9 cellular contexts compared by ENCODE assay signal in genomic region chr5:54243483-54244080, GRCh38.
DNase-seq lines count a peak whose midpoint lies in the region; ATAC-seq and TF ChIP-seq lines count a peak whose summit lies in the region.
"Had no signal": no experiment of that assay in that cellular context is flagged by ENCODE, and none has a peak within 500 bp of the region (broad histone marks: within the 10 kb centered on the region; RNA-seq: fewer than 3 reads in every experiment).

No MANE protein-coding gene starts in this region.

- H3K27me3 ChIP-seq in BE2C (no peaks in the 10 kb centered on the region), SK-N-SH (ENCODE audit: insufficient read depth) (no peaks in the 10 kb centered on the region), osteoblast (ENCODE audit: insufficient read depth, low read length) (no peaks in the 10 kb centered on the region)

- in situ Hi-C loops in GM13976 (cut with MboI; ENCODE audit: low sequenced_read_pairs, unreplicated experiment): loop anchor here (25.0 kb wide), 1 partner anchor 1056 kb away; no protein-coding TSS in a partner anchor

- H2AFZ ChIP-seq in SK-N-SH (ENCODE audit: low read depth) (no peak overlapping the region), osteoblast (ENCODE audit: low read length) (no peak overlapping the region)

- H3K4me1 ChIP-seq in BE2C (no peaks in the 10 kb centered on the region), SK-N-SH (ENCODE audit: control insufficient read depth in 1 of 2, insufficient read depth in 2 of 2, low read depth in 1 of 2, low read length in 1 of 2) (no peaks in the 10 kb centered on the region), osteoblast (ENCODE audit: insufficient read depth, low read length) (no peaks in the 10 kb centered on the region)

- TF ChIP-seq CTCF in BE2C (IDR thresholded peaks at IDR 0.05; ENCODE audit: low read depth, low read length) (peak; percentile 73), GM13976 (IDR thresholded peaks at IDR 0.05; ENCODE audit: borderline replicate concordance, control extremely low read depth, extremely low read depth, insufficient read depth, missing control alignments) (peak; percentile 48), SK-N-SH (IDR thresholded peaks at IDR 0.05) (peak; percentile 88), osteoblast (IDR thresholded peaks at IDR 0.05; ENCODE audit: extremely low read depth, low read depth, low read length) (peak; percentile 80)

- WGBS in SK-N-SH (ENCODE audit: low lambda C conversion rate): 49% methylated on average over 4 of the region's 4 CpGs

- H3K4me2 ChIP-seq in SK-N-SH (no peak overlapping the region), osteoblast (ENCODE audit: insufficient read depth, low read length) (no peak overlapping the region)

- no peaks in the 10 kb centered on the region for H3K36me3 ChIP-seq in BE2C
- H3K36me3 ChIP-seq in SK-N-SH (replicated peaks in 1 of 2; ENCODE audit: control insufficient read depth in 1 of 2, insufficient read depth in 2 of 2, low read length in 1 of 2): peaks cover 0 to 3% of the 10 kb centered on the region in 2 experiments
- H3K36me3 ChIP-seq in osteoblast (ENCODE audit: insufficient read depth, low read length): no peaks in the 10 kb centered on the region

- DNase-seq in BE2C: peak; percentile 23
- peak; percentile 49 for DNase-seq in GM13976 (ENCODE audit: low spot score)
- DNase-seq in HT1080 (ENCODE audit: low read depth): peak; percentile 18
- peak; percentile 49 for DNase-seq in SK-N-SH
- DNase-seq in epidermal melanocyte (ENCODE audit: insufficient read length, low spot score): peak; percentile 41
- no peak for DNase-seq in osteoblast (ENCODE audit: insufficient read length, low spot score, missing footprints)

- H3K9me2 ChIP-seq in SK-N-SH: no peaks in the 10 kb centered on the region

- peak; percentile 86 for TF ChIP-seq RAD21 in SK-N-SH (IDR thresholded peaks at IDR 0.05; ENCODE audit: low read length)

- H4K20me1 ChIP-seq in SK-N-SH (ENCODE audit: insufficient read depth) (no peaks in the 10 kb centered on the region), osteoblast (ENCODE audit: insufficient read depth, low read length) (no peaks in the 10 kb centered on the region)

- no peaks in the 10 kb centered on the region for H3F3A ChIP-seq in SK-N-SH (replicated peaks; ENCODE audit: insufficient read depth)

- CTCF ChIA-PET in SK-N-SH (lab: Yijun Ruan, JAX): interaction anchor here (0.5 to 4.2 kb wide), 51 partner anchors 9 to 1007 kb away, joined by 3 to 27 read pairs (median 4); partner anchors contain the start of gene ARL15

- POLR2A ChIA-PET in SK-N-SH (lab: Yijun Ruan, JAX): no interaction called here

- ATAC-seq in GM19397 (IDR thresholded peaks at IDR 0.05; ENCODE audit: unreplicated experiment): no peak
- ATAC-seq in HG03045 (IDR thresholded peaks at IDR 0.05; ENCODE audit: unreplicated experiment): no peak

- no peaks in the 10 kb centered on the region for H3K9me3 ChIP-seq in BE2C
- H3K9me3 ChIP-seq in SK-N-SH: no peaks in the 10 kb centered on the region
- H3K9me3 ChIP-seq in osteoblast (ENCODE audit: low read depth, low read length): no peaks in the 10 kb centered on the region

- no peak overlapping the region for H3K9ac ChIP-seq in SK-N-SH

- H3K27ac ChIP-seq in SK-N-SH (ENCODE audit: low read depth in 2 of 2, low read length in 1 of 2): no peak overlapping the region
- no peak overlapping the region for H3K27ac ChIP-seq in osteoblast (ENCODE audit: low read depth, low read length)
- H3K27ac ChIP-seq: epithelial cell of prostate had no signal

- H3K4me3 ChIP-seq in BE2C (ENCODE audit: low read depth, low read length) (no peak overlapping the region), SK-N-SH (ENCODE audit: low read depth in 2 of 2, low read length in 1 of 2) (no peak overlapping the region), osteoblast (ENCODE audit: insufficient read depth, low read length) (no peak overlapping the region)

- no peak for TF ChIP-seq EP300 in SK-N-SH (IDR thresholded peaks at IDR 0.05; ENCODE audit: borderline replicate concordance in 1 of 2, low read depth in 1 of 2, low read length in 1 of 2)

- H3K79me2 ChIP-seq in SK-N-SH (ENCODE audit: insufficient read depth) (no peaks in the 10 kb centered on the region), osteoblast (ENCODE audit: insufficient read depth, low read length) (no peaks in the 10 kb centered on the region)

TF ChIP-seq in SK-N-SH, 30 proteins besides CTCF, POLR2A, EP300 and RAD21:
- TF ChIP-seq SMC3 (IDR thresholded peaks at IDR 0.05; ENCODE audit: low read depth, low read length): peak; percentile 47
- TF ChIP-seq USF2 (IDR thresholded peaks at IDR 0.05; ENCODE audit: borderline replicate concordance, low read depth, low read length): no peak
